8 cellular contexts compared by ENCODE assay signal in genomic region chr16:20901441-20902112, GRCh38. TPM values are rescaled to one million over a fixed set of nuclear protein-coding genes. Genes with fewer than 3 reads are reported as not detected.
DNase-seq lines count a peak whose midpoint lies in the region; ATAC-seq and TF ChIP-seq lines count a peak whose summit lies in the region.

No MANE protein-coding gene starts in this region.

- H3K36me3 Mint-ChIP-seq in CD8-positive, alpha-beta memory T cell = peaks cover 0 to 12% (median 5%) of the 10 kb centered on the region in 3 donors
- H3K36me3 Mint-ChIP-seq in naive thymus-derived CD4-positive, alpha-beta T cell = peaks cover 4 to 39% (median 5%) of the 10 kb centered on the region in 5 donors

- ATAC-seq in GM19351 (IDR thresholded peaks at IDR 0.05; ENCODE audit: unreplicated experiment) = peak; percentile 27
- ATAC-seq in naive thymus-derived CD4-positive, alpha-beta T cell = peak; percentile 18

- peaks cover 42% of the 10 kb centered on the region for H3K4me1 ChIP-seq in CD8-positive, alpha-beta memory T cell (ENCODE audit: insufficient read depth, low read length)
- peaks cover 23 to 29% of the 10 kb centered on the region in 2 donors for H3K4me1 ChIP-seq in naive thymus-derived CD4-positive, alpha-beta T cell (ENCODE audit: control insufficient read depth in 2 of 2, insufficient read depth in 2 of 2, low read length in 2 of 2)
- H3K4me1 ChIP-seq in vagina = peaks cover 82% of the 10 kb centered on the region

- TF ChIP-seq CTCF in vagina (IDR thresholded peaks at IDR 0.05) = no peak

- POLR2A ChIA-PET in CD8-positive, alpha-beta memory T cell (lab: Charles Lee) = no interaction called here
- POLR2A ChIA-PET in naive thymus-derived CD4-positive, alpha-beta T cell (lab: Charles Lee) = interaction anchor here (1.3 kb wide), 1 partner anchor 25 kb away, joined by 3 read pairs; no protein-coding TSS in a partner anchor

- no peaks in the 10 kb centered on the region for H3K9me3 ChIP-seq in CD8-positive, alpha-beta memory T cell (ENCODE audit: low read length)
- no peaks in the 10 kb centered on the region for H3K9me3 ChIP-seq in naive thymus-derived CD4-positive, alpha-beta T cell (ENCODE audit: control insufficient read depth in 2 of 3, low read length in 3 of 3)
- H3K9me3 ChIP-seq in vagina = no peaks in the 10 kb centered on the region

- DNase-seq in CD8-positive, alpha-beta memory T cell = peak in 1 of 5 donors; percentile 36
- DNase-seq in NCI-H345 (lab: John Stamatoyannopoulos, UW) (peak; percentile 23), fibroblast of peridontal ligament (ENCODE audit: extremely low read depth) (peak; percentile 74), vagina (ENCODE audit: extremely low spot score in 2 of 2) (no peak), GOT3 (lab: John Stamatoyannopoulos, UW) (no peak)
- DNase-seq in activated CD8-positive, alpha-beta memory T cell treated with anti-CD3 and anti-CD28 coated beads, Interleukin-2, amount 50 U/mL, for 48 hours = peak; percentile 62
- DNase-seq in naive thymus-derived CD4-positive, alpha-beta T cell = peak in 4 of 9 donors; percentile 15 to 35 (median 22)

- TF ChIP-seq POLR2A in vagina (IDR thresholded peaks at IDR 0.05) = no peak

- H3K4me3 ChIP-seq in CD8-positive, alpha-beta memory T cell (ENCODE audit: low read length) = peak overlapping the region; percentile 91
- H3K4me3 ChIP-seq in naive thymus-derived CD4-positive, alpha-beta T cell (ENCODE audit: low read length) = peak overlapping the region; percentile 88
- peak overlapping the region; percentile 68 to 89 for H3K4me3 ChIP-seq in vagina

- CTCF ChIA-PET in CD8-positive, alpha-beta memory T cell (lab: Charles Lee) = no interaction called here
- CTCF ChIA-PET in naive thymus-derived CD4-positive, alpha-beta T cell (lab: Charles Lee) = no interaction called here

- peaks cover 0 to 4% of the 10 kb centered on the region in 2 donors for H3K27me3 Mint-ChIP-seq in CD8-positive, alpha-beta memory T cell
- H3K27me3 Mint-ChIP-seq in naive thymus-derived CD4-positive, alpha-beta T cell = no peaks in the 10 kb centered on the region

- H3K9me3 Mint-ChIP-seq in CD8-positive, alpha-beta memory T cell = peaks cover 0 to 1% (median 0%) of the 10 kb centered on the region in 5 donors
- peaks cover 0 to 5% (median 0%) of the 10 kb centered on the region in 11 donors for H3K9me3 Mint-ChIP-seq in naive thymus-derived CD4-positive, alpha-beta T cell

- no peaks in the 10 kb centered on the region for H3K36me3 ChIP-seq in CD8-positive, alpha-beta memory T cell (ENCODE audit: insufficient read depth, low read length)
- H3K36me3 ChIP-seq in naive thymus-derived CD4-positive, alpha-beta T cell (ENCODE audit: control insufficient read depth in 2 of 3, insufficient read depth in 3 of 3, low read length in 3 of 3) = peaks cover 0 to 6% (median 0%) of the 10 kb centered on the region in 3 experiments
- no peaks in the 10 kb centered on the region for H3K36me3 ChIP-seq in vagina

- peaks cover 62 to 87% (median 84%) of the 10 kb centered on the region in 3 donors for H3K4me1 Mint-ChIP-seq in CD8-positive, alpha-beta memory T cell
- H3K4me1 Mint-ChIP-seq in naive thymus-derived CD4-positive, alpha-beta T cell = peaks cover 52 to 80% (median 74%) of the 10 kb centered on the region in 7 donors

- H3K27me3 ChIP-seq in CD8-positive, alpha-beta memory T cell (ENCODE audit: insufficient read depth, low read length, poor library complexity, severe bottlenecking) = no peaks in the 10 kb centered on the region
- no peaks in the 10 kb centered on the region for H3K27me3 ChIP-seq in naive thymus-derived CD4-positive, alpha-beta T cell (ENCODE audit: control insufficient read depth in 2 of 2, insufficient read depth in 2 of 2, low read length in 2 of 2)
- no peaks in the 10 kb centered on the region for H3K27me3 ChIP-seq in vagina

- intact Hi-C loops in naive thymus-derived CD4-positive, alpha-beta T cell (cut with micrococcal nuclease) = loop anchor here (2.0 to 10.0 kb wide), 12 partner anchors 17 to 1834 kb away; partner anchors contain the start of genes LDAF1 (in 2 of the 2), COQ7 (in 1 of the 2), ERI2 (in 1 of the 2) and POLR3E (in 1 of the 2)
- intact Hi-C loops in vagina (cut with DNase I) = no loop called here

- peak overlapping the region; percentile 90 to 97 (median 94) for H3K4me3 Mint-ChIP-seq in CD8-positive, alpha-beta memory T cell
- H3K4me3 Mint-ChIP-seq in naive thymus-derived CD4-positive, alpha-beta T cell = peak overlapping the region; percentile 87 to 99 (median 96)

- peak overlapping the region; percentile 96 for H3K27ac ChIP-seq in CD8-positive, alpha-beta memory T cell (ENCODE audit: low read depth, low read length)
- peak overlapping the region; percentile 97 for H3K27ac ChIP-seq in naive thymus-derived CD4-positive, alpha-beta T cell (ENCODE audit: low read depth, low read length)
- H3K27ac ChIP-seq in vagina = peak overlapping the region; percentile 96

- H3K27ac Mint-ChIP-seq in CD8-positive, alpha-beta memory T cell = peak overlapping the region; percentile 93 to 100 (median 98)
- peak overlapping the region; percentile 94 to 99 (median 97) for H3K27ac Mint-ChIP-seq in naive thymus-derived CD4-positive, alpha-beta T cell

RNA-seq across cellular contexts. Expression of gene LYRM1, which starts 1.0 kb away (rescaled TPM):
- total RNA-seq in CD8-positive, alpha-beta memory T cell = 10 to 100 TPM; 33.9 to 35.1 TPM
- polyA plus RNA-seq in CD8-positive, alpha-beta memory T cell = 39.9 TPM
- total RNA-seq in naive thymus-derived CD4-positive, alpha-beta T cell = 10 to 100 TPM; 13.4 to 29.1 (median 20.0) TPM
- 10 to 100 TPM; 33.3 to 43.8 TPM for polyA plus RNA-seq in naive thymus-derived CD4-positive, alpha-beta T cell
- total RNA-seq in vagina = 23.6 TPM

RNA-seq across cellular contexts. Expression of gene DCUN1D3, which starts 1.4 kb away (rescaled TPM):
- total RNA-seq in CD8-positive, alpha-beta memory T cell = 10 to 100 TPM; 12.7 to 13.2 TPM
- 1.4 TPM for polyA plus RNA-seq in CD8-positive, alpha-beta memory T cell
- 10 to 100 TPM in 1 of 5 experiments, 1 to 10 TPM in 4; 4.0 to 15.7 (median 6.5) TPM for total RNA-seq in naive thymus-derived CD4-positive, alpha-beta T cell
- polyA plus RNA-seq in naive thymus-derived CD4-positive, alpha-beta T cell = 1 to 10 TPM in 1 of 2 donors, under 1 TPM in 1; 0.82 to 1.4 TPM
- 19.2 TPM for total RNA-seq in vagina

Comparison
In these comparisons a context has a peak if more than half of its experiments do, and no peak if none do; other contexts are left out.
1. DNase-seq: peak in NCI-H345 (single experiment), activated CD8-positive, alpha-beta memory T cell treated with anti-CD3 and anti-CD28 coated beads, Interleukin-2, amount 50 U/mL, for 48 hours (single experiment) and fibroblast of peridontal ligament (single experiment); none in vagina (0 of 2) and GOT3 (single experiment).
2. Peak in every context shown above with its lines, with median percentiles within 50 percentile points of each other: H3K27ac ChIP-seq and H3K4me3 ChIP-seq.